7 cellular contexts compared by ENCODE assay signal in genomic region chr2:66585616-66586015, GRCh38.
"Had no signal": no experiment of that assay in that cellular context is flagged by ENCODE, and none has a peak within 500 bp of the region (broad histone marks: within the 10 kb centered on the region; RNA-seq: fewer than 3 reads in every experiment).

No MANE protein-coding gene starts in this region.

- H3K4me3 ChIP-seq: heart left ventricle had no signal

- H3K27ac Mint-ChIP-seq: activated CD4-positive, alpha-beta T cell treated with anti-CD3 and anti-CD28 coated beads, Interleukin-2, amount 10 ng/mL, durations not matched to agents 24 days and 14 days; activated naive CD4-positive, alpha-beta T cell treated with anti-CD3 and anti-CD28 coated beads, Interleukin-2, amount 10 ng/mL, durations not matched to agents 7 days and 5 days; activated T-helper 1 cell treated with anti-CD3 and anti-CD28 coated beads, Interleukin-12 subunit alpha, Interleukin-12 subunit beta, Interleukin-2, Interleukin-4 antibody, amounts not matched to agents 30 ng/mL and 10 ng/mL and 1 ng/mL, durations not matched to agents 14 hours and 24 hours and 36 hours had no signal

- H3K9me3 Mint-ChIP-seq: activated CD4-positive, alpha-beta T cell treated with anti-CD3 and anti-CD28 coated beads, Interleukin-2, amount 10 ng/mL, durations not matched to agents 24 days and 14 days; activated naive CD4-positive, alpha-beta T cell treated with anti-CD3 and anti-CD28 coated beads, Interleukin-2, amount 10 ng/mL, durations not matched to agents 7 days and 5 days; activated T-helper 1 cell treated with anti-CD3 and anti-CD28 coated beads, Interleukin-12 subunit alpha, Interleukin-12 subunit beta, Interleukin-2, Interleukin-4 antibody, amounts not matched to agents 30 ng/mL and 10 ng/mL and 1 ng/mL, durations not matched to agents 14 hours and 24 hours and 36 hours had no signal

- H3K36me3 ChIP-seq: heart left ventricle had no signal

- H3K4me3 Mint-ChIP-seq: activated CD4-positive, alpha-beta T cell treated with anti-CD3 and anti-CD28 coated beads, Interleukin-2, amount 10 ng/mL, durations not matched to agents 24 days and 14 days; activated naive CD4-positive, alpha-beta T cell treated with anti-CD3 and anti-CD28 coated beads, Interleukin-2, amount 10 ng/mL, durations not matched to agents 7 days and 5 days; activated T-helper 1 cell treated with anti-CD3 and anti-CD28 coated beads, Interleukin-12 subunit alpha, Interleukin-12 subunit beta, Interleukin-2, Interleukin-4 antibody, amounts not matched to agents 30 ng/mL and 10 ng/mL and 1 ng/mL, durations not matched to agents 14 hours and 24 hours and 36 hours had no signal

- ATAC-seq: heart left ventricle had no signal

- H3K27me3 Mint-ChIP-seq: activated naive CD4-positive, alpha-beta T cell treated with anti-CD3 and anti-CD28 coated beads, Interleukin-2, amount 10 ng/mL, durations not matched to agents 7 days and 5 days had no signal

- H3K9me3 ChIP-seq: heart left ventricle had no signal

- H3K4me1 Mint-ChIP-seq: activated naive CD4-positive, alpha-beta T cell treated with anti-CD3 and anti-CD28 coated beads, Interleukin-2, amount 10 ng/mL, durations not matched to agents 7 days and 5 days had no signal

- H3K27ac ChIP-seq: epithelial cell of prostate, heart left ventricle had no signal

- DNase-seq: activated CD4-positive, alpha-beta T cell treated with anti-CD3 and anti-CD28 coated beads, Interleukin-2, amount 10 ng/mL, durations not matched to agents 24 days and 14 days; activated CD4-positive, CD25-positive, alpha-beta regulatory T cell; activated naive CD4-positive, alpha-beta T cell treated with anti-CD3 and anti-CD28 coated beads, Interleukin-2, amount 10 ng/mL, durations not matched to agents 7 days and 5 days; heart left ventricle; stimulated activated CD4-positive, alpha-beta T cell treated with anti-CD3 and anti-CD28 coated beads, Interleukin-1b, Interleukin-23, amount 100 ng/mL, for 48 hours had no signal
